Comparison of ENCODE assay signal across 8 cellular contexts in the genomic region with DNA sequence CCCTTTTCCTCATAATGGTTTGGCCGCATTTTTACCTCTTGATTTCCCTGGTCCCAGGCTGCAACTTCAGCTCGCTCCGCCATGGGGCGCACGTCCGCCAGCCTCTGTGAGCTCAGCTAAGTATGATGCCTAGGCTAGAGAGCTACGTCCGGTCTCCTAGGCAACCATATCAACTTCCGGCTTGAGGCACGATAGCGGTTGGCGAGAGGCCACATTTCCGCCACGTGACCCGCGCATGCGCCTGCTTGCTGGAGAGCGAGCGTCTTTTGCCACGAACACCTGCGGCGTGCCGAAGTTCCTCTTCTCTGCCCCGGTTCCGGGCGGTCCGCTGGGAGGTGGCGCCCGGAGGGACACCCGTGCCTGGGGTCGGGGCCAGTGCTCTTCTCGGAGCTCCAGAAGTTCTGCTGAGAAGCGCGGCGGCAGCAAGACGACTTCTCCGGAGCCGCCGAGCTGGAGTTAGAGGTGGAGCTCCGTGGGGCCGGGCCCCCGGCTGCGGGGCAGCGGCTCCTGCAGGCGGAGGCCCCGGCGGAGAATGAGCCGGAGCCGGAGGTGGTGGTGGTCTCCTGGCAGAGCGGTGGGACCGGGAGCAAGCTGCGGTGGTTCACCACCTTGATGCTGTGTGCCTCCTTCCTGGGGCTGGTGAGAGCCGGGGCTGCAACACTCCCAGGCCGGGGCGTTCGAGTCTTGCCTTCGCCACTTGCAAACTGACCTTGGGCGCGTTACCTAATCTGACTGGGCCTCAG.
DNase-seq lines count a peak whose midpoint lies in the region; TF ChIP-seq lines count a peak whose summit lies in the region.

No MANE protein-coding gene starts in this region.

- no peak overlapping the region for H3K4ac ChIP-seq in H9 (ENCODE audit: low read depth, low read length)

- DNase-seq in GDM1 (lab: John Stamatoyannopoulos, UW): peak; percentile 99
- DNase-seq in H9: peak; percentile 99
- peak; percentile 99 for DNase-seq in M059J (ENCODE audit: low read depth)
- peak; percentile 96 to 99 for DNase-seq in SHP77 (lab: John Stamatoyannopoulos, UW)
- DNase-seq in activated gamma-delta T cell treated with Interleukin-2 at 50 U/mL for 16 hours: peak; percentile 99
- DNase-seq in foreskin melanocyte: peak; percentile 98

- H3K9ac ChIP-seq in H9 (ENCODE audit: extremely low read depth, insufficient read length, low read length): no peak overlapping the region
- peak overlapping the region; percentile 16 to 89 (median 77) for H3K9ac ChIP-seq in subcutaneous abdominal adipose tissue (ENCODE audit: low read length in 5 of 5)

- H3K4me1 Mint-ChIP-seq in H9: peaks cover 37% of the 10 kb centered on the region in 2 experiments

- no peaks in the 10 kb centered on the region for H3K79me2 ChIP-seq in H9 (ENCODE audit: insufficient read depth, low read length)

- no peak overlapping the region for H3T11ph ChIP-seq in H9 (ENCODE audit: low read length)

- H2BK20ac ChIP-seq in H9 (ENCODE audit: low read depth, low read length, poor library complexity, severe bottlenecking): no peak overlapping the region

- H3K4me3 Mint-ChIP-seq in H9: peak overlapping the region; percentile 73 to 81

- H3K14ac ChIP-seq in H9 (ENCODE audit: insufficient read depth, low read length): no peak overlapping the region

- H3K56ac ChIP-seq in H9 (ENCODE audit: insufficient read length, low read depth, low read length): no peak overlapping the region

- H3K27ac ChIP-seq in H9 (ENCODE audit: insufficient read length, low read depth, low read length): no peak overlapping the region
- H3K27ac ChIP-seq in subcutaneous abdominal adipose tissue (ENCODE audit: low read depth, low read length): peak overlapping the region; percentile 91

- peaks cover 9% of the 10 kb centered on the region for H3K36me3 ChIP-seq in neuron (ENCODE audit: insufficient read depth, low read length)
- peaks cover 2 to 6% (median 5%) of the 10 kb centered on the region in 5 donors for H3K36me3 ChIP-seq in subcutaneous abdominal adipose tissue (ENCODE audit: control insufficient read depth in 5 of 5, insufficient read depth in 5 of 5, low read length in 5 of 5)

- no peak overlapping the region for H2BK5ac ChIP-seq in H9 (ENCODE audit: insufficient read length, low read length)

- H3K27me3 ChIP-seq in H9 (ENCODE audit: insufficient read depth, low read length) (no peaks in the 10 kb centered on the region), neuron (ENCODE audit: insufficient read depth, low read length) (no peaks in the 10 kb centered on the region), subcutaneous abdominal adipose tissue (ENCODE audit: control insufficient read depth in 5 of 5, insufficient read depth in 4 of 5, low read length in 5 of 5) (peaks cover 0 to 7% (median 0%) of the 10 kb centered on the region in 5 donors)

- H3K4me1 ChIP-seq in H9 (ENCODE audit: insufficient read depth, low read length) (no peaks in the 10 kb centered on the region), neuron (ENCODE audit: insufficient read depth, low read length) (peaks cover 8% of the 10 kb centered on the region), subcutaneous abdominal adipose tissue (ENCODE audit: control insufficient read depth in 5 of 5, insufficient read depth in 5 of 5, low read length in 5 of 5) (peaks cover 0 to 20% (median 19%) of the 10 kb centered on the region in 5 donors)

- no peak overlapping the region for H4K8ac ChIP-seq in H9 (replicated peaks; ENCODE audit: insufficient read length, low read depth, low read length)

- H3K36me3 Mint-ChIP-seq in H9 (ENCODE audit: insufficient read depth in 1 of 3, low read depth in 3 of 3): peaks cover 0 to 7% (median 7%) of the 10 kb centered on the region in 3 experiments; a peak in 5 of 7 replicates

- no peaks in the 10 kb centered on the region for H3K27me3 Mint-ChIP-seq in H9 (ENCODE audit: low read depth)

- peaks cover 2% of the 10 kb centered on the region for H3K79me1 ChIP-seq in H9 (ENCODE audit: insufficient read depth, low read depth, low read length, poor library complexity, severe bottlenecking)

- H3K9me3 Mint-ChIP-seq in H9: no peaks in the 10 kb centered on the region

- H4K5ac ChIP-seq in H9 (ENCODE audit: insufficient read length, low read depth, low read length): no peak overlapping the region

- H3K23me2 ChIP-seq in H9 (ENCODE audit: insufficient read length, low read depth, low read length, poor library complexity, severe bottlenecking): peaks cover 3% of the 10 kb centered on the region

- H2BK120ac ChIP-seq in H9 (ENCODE audit: low read depth, low read length, poor library complexity, severe bottlenecking): no peak overlapping the region

- H4K20me1 ChIP-seq in H9 (ENCODE audit: control insufficient read depth, insufficient read depth, insufficient read length): no peaks in the 10 kb centered on the region

- WGBS in H9 (ENCODE audit: extremely low coverage, insufficient read length, low lambda C conversion rate): no CpG with 5 or more reads among the region's 59 CpGs

- no peak overlapping the region for H2AK5ac ChIP-seq in H9 (ENCODE audit: insufficient read length, low read length)

- no peak overlapping the region for H2BK12ac ChIP-seq in H9 (ENCODE audit: insufficient read length, low read depth, low read length)

- no peak overlapping the region for H3K23ac ChIP-seq in H9 (ENCODE audit: insufficient read length, low read depth, low read length)

- no peak overlapping the region for H2BK15ac ChIP-seq in H9 (ENCODE audit: low read depth, low read length)

- no peak overlapping the region for H3K18ac ChIP-seq in H9 (ENCODE audit: insufficient read length, low read depth, low read length)

- peak overlapping the region; percentile 42 for H3K4me2 ChIP-seq in H9 (ENCODE audit: insufficient read depth, insufficient read length, low read length)

- H3K27ac Mint-ChIP-seq in H9: peak overlapping the region in 2 of 3 experiments; percentile 28 to 60; a peak in 2 of 7 replicates

- H3K9me3 ChIP-seq in H9 (ENCODE audit: control insufficient read depth, low read depth, low read length): no peaks in the 10 kb centered on the region
- H3K9me3 ChIP-seq in neuron (ENCODE audit: low read length): no peaks in the 10 kb centered on the region
- H3K9me3 ChIP-seq in subcutaneous abdominal adipose tissue (ENCODE audit: control insufficient read depth in 5 of 5, low read length in 5 of 5): no peaks in the 10 kb centered on the region

- H4K91ac ChIP-seq in H9 (ENCODE audit: insufficient read length, low read depth, low read length): no peak overlapping the region

- H2AFZ ChIP-seq in H9 (ENCODE audit: low read length): no peak overlapping the region
- H2AFZ ChIP-seq in neuron (ENCODE audit: low read depth, low read length): peak overlapping the region; percentile 73

- H3K4me3 ChIP-seq in neuron (ENCODE audit: low read length): peak overlapping the region; percentile 75
- H3K4me3 ChIP-seq in subcutaneous abdominal adipose tissue (ENCODE audit: low read depth in 1 of 5, low read length in 5 of 5): peak overlapping the region; percentile 61 to 83 (median 79)

- TF ChIP-seq CTCF in H9 (conservative IDR thresholded peaks at IDR 0.05): peak; percentile 89
